ENCODE assay signal across 24 cellular contexts in genomic region chrX:75337525-75337924, GRCh38.
"Had no signal": no experiment of that assay in that cellular context is flagged by ENCODE, and none has a peak within 500 bp of the region (broad histone marks: within the 10 kb centered on the region; RNA-seq: fewer than 3 reads in every experiment).

No MANE protein-coding gene starts in this region.

- H3K9me3 ChIP-seq: ovary, right lobe of liver, thyroid gland, vagina had no signal

- H3K4me3 ChIP-seq: ovary, right lobe of liver, smooth muscle cell, stomach, thyroid gland, vagina had no signal

- H3K4me3 Mint-ChIP-seq: naive thymus-derived CD8-positive, alpha-beta T cell; nephron progenitor cell had no signal

- H3K4me2 ChIP-seq: smooth muscle cell had no signal

- FAIRE-seq: frontal cortex, keratinocyte had no signal

- DNase-seq: cortex of kidney; effector CD4-positive, alpha-beta T cell; head of caudate nucleus; mesendoderm; midbrain; naive thymus-derived CD8-positive, alpha-beta T cell; nephron progenitor cell; nucleus accumbens; ovary; posterior cingulate gyrus; retina; right lobe of liver; stimulated activated CD4-positive, alpha-beta T cell treated with anti-CD3 and anti-CD28 coated beads, Interleukin-12 subunit alpha, Interleukin-12 subunit beta, amount 100 ng/mL, for 4 hours; stimulated activated CD4-positive, alpha-beta T cell treated with anti-CD3 and anti-CD28 coated beads, Interleukin-1b, Interleukin-23, amount 100 ng/mL, for 48 hours; stimulated activated CD4-positive, alpha-beta T cell treated with anti-CD3 and anti-CD28 coated beads, Interleukin-4, amount 100 ng/mL, for 1 hour; stimulated activated CD8-positive, alpha-beta memory T cell treated with anti-CD3 and anti-CD28 coated beads, Interleukin-4, amount 100 ng/mL, for 48 hours; stimulated activated naive CD4-positive, alpha-beta T cell treated with Interleukin-2 at 50 U/mL for 16 hours; stomach; thyroid gland; trophoblast cell had no signal

- H3K27me3 Mint-ChIP-seq: naive thymus-derived CD8-positive, alpha-beta T cell had no signal

- H3K4me1 ChIP-seq: right lobe of liver, stomach, thyroid gland, vagina had no signal

- H3K36me3 ChIP-seq: ovary, right lobe of liver, thyroid gland, vagina had no signal

- H3K27ac Mint-ChIP-seq: naive thymus-derived CD8-positive, alpha-beta T cell; nephron progenitor cell had no signal

- H3K27ac ChIP-seq: ovary, right lobe of liver, stomach, thyroid gland, vagina had no signal

- H3K27me3 ChIP-seq: ovary, right lobe of liver, stomach, thyroid gland, vagina had no signal

- H3K4me1 Mint-ChIP-seq: naive thymus-derived CD8-positive, alpha-beta T cell; nephron progenitor cell had no signal
